Comparison of ENCODE assay signal across 17 cellular contexts in genomic region chr6:55448446-55448845, GRCh38.
DNase-seq lines count a peak whose midpoint lies in the region; ATAC-seq, FAIRE-seq and TF ChIP-seq lines count a peak whose summit lies in the region.
"Had no signal": no experiment of that assay in that cellular context is flagged by ENCODE, and none has a peak within 500 bp of the region (broad histone marks: within the 10 kb centered on the region; RNA-seq: fewer than 3 reads in every experiment).

No MANE protein-coding gene starts in this region.

- no peaks in the 10 kb centered on the region for H3K27me3 ChIP-seq in astrocyte (ENCODE audit: insufficient read depth, low read length)

- H3K27ac Mint-ChIP-seq in HFFc6: no peak overlapping the region
- H3K27ac Mint-ChIP-seq in astrocyte (ENCODE audit: unreplicated experiment): no peak overlapping the region

- DNase-seq in AG10803 (ENCODE audit: low read depth) (peak; percentile 26), HFFc6 (peak; percentile 8), astrocyte (ENCODE audit: low read depth) (peak; percentile 26), kidney tubule cell (ENCODE audit: low spot score) (peak; percentile 35), DMS79 treated with DMSO at 0.1 percent for 48 hours (lab: John Stamatoyannopoulos, UW) (no peak)
- no peak for DNase-seq in NK-92 treated with Interleukin-12 subunit alpha and Interleukin-12 subunit beta, amount 100 ng/mL, for 24 hours (lab: John Stamatoyannopoulos, UW)
- DNase-seq: GOT3, NCI-H1930, NCI-H2171 treated with DMSO at 0.1 percent for 48 hours, NCI-H510A treated with DMSO at 0.1 percent for 48 hours, SIG-M5 had no signal

- no peaks in the 10 kb centered on the region for H3K9me3 Mint-ChIP-seq in HFFc6
- no peaks in the 10 kb centered on the region for H3K9me3 Mint-ChIP-seq in astrocyte (ENCODE audit: unreplicated experiment)

- no peaks in the 10 kb centered on the region for H3K36me3 ChIP-seq in astrocyte (ENCODE audit: insufficient read depth, low read length)

- H3K9ac ChIP-seq in astrocyte (ENCODE audit: low read length): no peak overlapping the region

- H3K4me3 ChIP-seq in AG10803 (ENCODE audit: low read length) (no peak overlapping the region), astrocyte (ENCODE audit: insufficient read depth, low read depth, low read length) (no peak overlapping the region)
- H3K4me3 ChIP-seq: GM12878 had no signal

- peak overlapping the region; percentile 16 for H2AFZ ChIP-seq in astrocyte (ENCODE audit: low read depth, low read length)

- H3K27me3 Mint-ChIP-seq in HFFc6 (ENCODE audit: insufficient read depth) (no peaks in the 10 kb centered on the region; the same call in 1 of the 2 replicates), astrocyte (ENCODE audit: low read depth, unreplicated experiment) (no peaks in the 10 kb centered on the region)

- no peak overlapping the region for H3K4me2 ChIP-seq in astrocyte (ENCODE audit: low read length)

- H3K4me1 Mint-ChIP-seq in HFFc6 (ENCODE audit: low read depth) (peaks cover 7% of the 10 kb centered on the region; the same call in 1 of the 2 replicates), astrocyte (ENCODE audit: low read depth, unreplicated experiment) (peaks cover 12% of the 10 kb centered on the region)

- H3K4me3 Mint-ChIP-seq in HFFc6 (no peak overlapping the region), astrocyte (ENCODE audit: unreplicated experiment) (no peak overlapping the region)

- no peak for FAIRE-seq in astrocyte (lab: Jason Lieb, UNC)
- FAIRE-seq: GM12878, GM18507, GM19239 had no signal

- H3K79me2 ChIP-seq in astrocyte (ENCODE audit: insufficient read depth, low read length): no peaks in the 10 kb centered on the region

- no peaks in the 10 kb centered on the region for H3K9me3 ChIP-seq in astrocyte (ENCODE audit: insufficient read depth, low read depth, low read length)

- TF ChIP-seq CTCF in AG10803 (conservative IDR thresholded peaks at IDR 0.05; ENCODE audit: low read length) (no peak), HFFc6 (IDR thresholded peaks at IDR 0.05) (no peak), astrocyte (IDR thresholded peaks at IDR 0.05; ENCODE audit: insufficient read depth, low read depth, low read length) (no peak)

- no peak overlapping the region for H3K27ac ChIP-seq in astrocyte (ENCODE audit: low read depth, low read length)
- H3K27ac ChIP-seq: C4-2B had no signal

- no peaks in the 10 kb centered on the region for H3K36me3 Mint-ChIP-seq in HFFc6 (ENCODE audit: low read depth)
- no peaks in the 10 kb centered on the region for H3K36me3 Mint-ChIP-seq in astrocyte (ENCODE audit: low read depth, unreplicated experiment)

- H3K4me1 ChIP-seq in astrocyte (ENCODE audit: insufficient read depth, low read length): no peaks in the 10 kb centered on the region

- H4K20me1 ChIP-seq in astrocyte (ENCODE audit: insufficient read depth, low read length): no peaks in the 10 kb centered on the region

- ATAC-seq in GM21360 (IDR thresholded peaks at IDR 0.05; ENCODE audit: unreplicated experiment) (no peak), GM21528 (IDR thresholded peaks at IDR 0.05; ENCODE audit: low FRiP score, unreplicated experiment) (no peak)
- ATAC-seq: GM12878 had no signal

Comparison
In these comparisons a context has a peak if more than half of its experiments do, and no peak if none do; other contexts are left out.
1. DNase-seq: peak in AG10803 (single experiment), HFFc6 (single experiment), astrocyte (single experiment) and kidney tubule cell (single experiment); none in NK-92 treated with Interleukin-12 subunit alpha and Interleukin-12 subunit beta, amount 100 ng/mL, for 24 hours (single experiment) and DMS79 treated with DMSO at 0.1 percent for 48 hours (single experiment).